In the genomic region with DNA sequence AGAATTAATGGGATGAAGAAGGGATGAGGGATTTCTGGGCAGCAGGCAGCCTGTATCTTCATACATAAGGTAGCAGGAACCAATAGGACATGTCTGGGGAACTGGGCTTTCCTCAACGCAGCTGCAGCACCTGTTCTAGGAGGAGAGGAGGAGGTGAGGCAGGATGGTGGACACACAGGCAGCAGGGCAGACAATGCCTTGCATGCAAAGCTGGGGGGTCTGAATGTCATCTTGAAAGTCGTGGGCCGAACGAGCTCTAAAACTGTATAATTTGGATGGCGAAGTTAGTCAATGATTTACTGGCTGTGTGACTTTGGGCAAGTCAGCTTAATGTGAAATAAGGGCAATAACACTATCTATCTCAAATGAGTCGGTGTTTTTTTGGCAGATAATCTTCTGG, we compare ENCODE assay signal across 1 cellular context.
TF ChIP-seq lines count a peak whose summit lies in the region.

No MANE protein-coding gene starts in this region.

TF ChIP-seq in GM12878, 131 proteins besides CTCF, POLR2A, EP300 and RAD21 (continued from another document):
- TF ChIP-seq ATF7 (IDR thresholded peaks at IDR 0.05; ENCODE audit: low read depth): no peak
- no peak for TF ChIP-seq IKZF1 (conservative IDR thresholded peaks at IDR 0.05)
- TF ChIP-seq, protein P1, sequence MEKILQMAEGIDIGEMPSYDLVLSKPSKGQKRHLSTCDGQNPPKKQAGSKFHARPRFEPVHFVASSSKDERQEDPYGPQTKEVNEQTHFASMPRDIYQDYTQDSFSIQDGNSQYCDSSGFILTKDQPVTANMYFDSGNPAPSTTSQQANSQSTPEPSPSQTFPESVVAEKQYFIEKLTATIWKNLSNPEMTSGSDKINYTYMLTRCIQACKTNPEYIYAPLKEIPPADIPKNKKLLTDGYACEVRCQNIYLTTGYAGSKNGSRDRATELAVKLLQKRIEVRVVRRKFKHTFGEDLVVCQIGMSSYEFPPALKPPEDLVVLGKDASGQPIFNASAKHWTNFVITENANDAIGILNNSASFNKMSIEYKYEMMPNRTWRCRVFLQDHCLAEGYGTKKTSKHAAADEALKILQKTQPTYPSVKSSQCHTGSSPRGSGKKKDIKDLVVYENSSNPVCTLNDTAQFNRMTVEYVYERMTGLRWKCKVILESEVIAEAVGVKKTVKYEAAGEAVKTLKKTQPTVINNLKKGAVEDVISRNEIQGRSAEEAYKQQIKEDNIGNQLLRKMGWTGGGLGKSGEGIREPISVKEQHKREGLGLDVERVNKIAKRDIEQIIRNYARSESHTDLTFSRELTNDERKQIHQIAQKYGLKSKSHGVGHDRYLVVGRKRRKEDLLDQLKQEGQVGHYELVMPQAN (conservative IDR thresholded peaks at IDR 0.05): no peak
- no peak for TF ChIP-seq PRDM15 (CRISPR knock-in tag; IDR thresholded peaks at IDR 0.05)
- no peak for TF ChIP-seq TARDBP (IDR thresholded peaks at IDR 0.05; ENCODE audit: borderline replicate concordance)
- peak; percentile 39; the same call in 1 of the 2 replicates for TF ChIP-seq BCL11A (IDR thresholded peaks at IDR 0.05; ENCODE audit: low read depth, low read length)
